Comparison of ENCODE assay signal across 24 cellular contexts in genomic region chr6:14826456-14826855, GRCh38.
A peak's percentile ranks its signal among the peaks of the same experiment; 100 is the strongest.
DNase-seq lines count a peak whose midpoint lies in the region; ATAC-seq, FAIRE-seq and TF ChIP-seq lines count a peak whose summit lies in the region.
"Had no signal": no experiment of that assay in that cellular context is flagged by ENCODE, and none has a peak within 500 bp of the region (broad histone marks: within the 10 kb centered on the region; RNA-seq: fewer than 3 reads in every experiment).

No MANE protein-coding gene starts in this region.

- no peak overlapping the region for H2AK5ac ChIP-seq in H1 (ENCODE audit: low read depth, low read length)

- no peak for TF ChIP-seq EP300 in H1 (IDR thresholded peaks at IDR 0.05; ENCODE audit: borderline replicate concordance in 1 of 2, low read depth in 2 of 2, low read length in 2 of 2)

- DNase-seq in NCI-H2107 treated with DMSO at 0.1 percent for 48 hours (lab: John Stamatoyannopoulos, UW; ENCODE audit: unreplicated experiment) (peak; percentile 19), NCI-H2107 (lab: John Stamatoyannopoulos, UW) (no peak), NOMO-1 (lab: John Stamatoyannopoulos, UW; ENCODE audit: unreplicated experiment in 2 of 2) (peak; percentile 90 to 91), H1 (ENCODE audit: low read depth in 1 of 2, low spot score in 2 of 2) (no peak), retinal pigment epithelial cell (ENCODE audit: low read depth) (peak; percentile 60)
- no peak for DNase-seq in naive thymus-derived CD4-positive, alpha-beta T cell
- DNase-seq in activated CD4-positive, alpha-beta memory T cell treated with anti-CD3 and anti-CD28 coated beads, Interleukin-2, amount 10 ng/mL, durations not matched to agents 7 days and 5 days = no peak
- DNase-seq: 8988T; CD4-positive, alpha-beta memory T cell; DMS153; GOT3; IMR-90; NCI-H1694; NCI-H2081; NCI-H774; PC-9; SHP77 treated with DMSO at 0.1 percent for 48 hours; SW 1271 had no signal

- H3K56ac ChIP-seq in H1 (replicated peaks; ENCODE audit: insufficient read length, low read depth, low read length) = no peak overlapping the region

- TF ChIP-seq CTCF in H1 (IDR thresholded peaks at IDR 0.05; ENCODE audit: control extremely low read depth in 1 of 3, insufficient read depth in 1 of 3, low read depth in 1 of 3, low read length in 3 of 3) = no peak
- TF ChIP-seq CTCF in retinal pigment epithelial cell (conservative IDR thresholded peaks at IDR 0.05; ENCODE audit: low read depth, low read length) = no peak

- ATAC-seq in naive thymus-derived CD4-positive, alpha-beta T cell = no peak
- ATAC-seq in GM19324 (IDR thresholded peaks at IDR 0.05; ENCODE audit: low FRiP score, unreplicated experiment) = no peak

- no peak overlapping the region for H3K4ac ChIP-seq in H1 (replicated peaks; ENCODE audit: insufficient read length, low read depth, low read length)

- no peaks in the 10 kb centered on the region for H3K36me3 ChIP-seq in H1 (ENCODE audit: control insufficient read depth in 2 of 4, insufficient read depth in 4 of 4, low read length in 3 of 4)
- no peaks in the 10 kb centered on the region for H3K36me3 ChIP-seq in naive thymus-derived CD4-positive, alpha-beta T cell (ENCODE audit: control insufficient read depth in 2 of 3, insufficient read depth in 3 of 3, low read length in 3 of 3)
- H3K36me3 ChIP-seq: BLaER1 treated with 17β-estradiol and CSF1 and Interleukin-3, amounts not matched to agents 10 nM and 100 nM had no signal

- peaks cover 5 to 27% (median 21%) of the 10 kb centered on the region in 4 experiments for H3K4me1 ChIP-seq in H1 (replicated peaks in 1 of 4; ENCODE audit: control insufficient read depth in 3 of 4, insufficient read depth in 4 of 4, low read length in 3 of 4)
- no peaks in the 10 kb centered on the region for H3K4me1 ChIP-seq in naive thymus-derived CD4-positive, alpha-beta T cell (ENCODE audit: control insufficient read depth in 2 of 2, insufficient read depth in 2 of 2, low read length in 2 of 2)

- H3K23me2 ChIP-seq in H1 (ENCODE audit: low read depth, low read length) = no peaks in the 10 kb centered on the region

- no peak overlapping the region for H2BK5ac ChIP-seq in H1 (ENCODE audit: low read depth, low read length)

- peaks cover 0 to 1% (median 0%) of the 10 kb centered on the region in 5 donors for H3K36me3 Mint-ChIP-seq in naive thymus-derived CD4-positive, alpha-beta T cell
- no peaks in the 10 kb centered on the region for H3K36me3 Mint-ChIP-seq in activated CD4-positive, alpha-beta memory T cell treated with anti-CD3 and anti-CD28 coated beads, Interleukin-2, amount 10 ng/mL, durations not matched to agents 7 days and 5 days (ENCODE audit: low read depth)
- H3K36me3 Mint-ChIP-seq: CD4-positive, alpha-beta memory T cell had no signal

- peaks cover 0 to 8% (median 0%) of the 10 kb centered on the region in 11 donors for H3K9me3 Mint-ChIP-seq in naive thymus-derived CD4-positive, alpha-beta T cell
- H3K9me3 Mint-ChIP-seq in activated CD4-positive, alpha-beta memory T cell treated with anti-CD3 and anti-CD28 coated beads, Interleukin-2, amount 10 ng/mL, durations not matched to agents 7 days and 5 days = peaks cover 3% of the 10 kb centered on the region
- H3K9me3 Mint-ChIP-seq: CD4-positive, alpha-beta memory T cell had no signal

- no peak overlapping the region; the same call in 1 of the 2 replicates for H2BK15ac ChIP-seq in H1 (ENCODE audit: low read length)

- H2BK120ac ChIP-seq in H1 (replicated peaks; ENCODE audit: low read depth, low read length) = no peak overlapping the region

- H3K27me3 ChIP-seq in H1 (replicated peaks in 1 of 4; ENCODE audit: control insufficient read depth in 3 of 4, extremely low read depth in 1 of 4, insufficient read depth in 3 of 4, low read length in 3 of 4) = peaks cover 0 to 2% (median 0%) of the 10 kb centered on the region in 4 experiments; a peak in 1 of 7 replicates
- H3K27me3 ChIP-seq in naive thymus-derived CD4-positive, alpha-beta T cell (ENCODE audit: control insufficient read depth in 2 of 2, insufficient read depth in 2 of 2, low read length in 2 of 2) = no peaks in the 10 kb centered on the region
- H3K27me3 ChIP-seq: BLaER1 treated with 17β-estradiol and CSF1 and Interleukin-3, amounts not matched to agents 10 nM and 100 nM had no signal

- H4K91ac ChIP-seq in H1 (replicated peaks; ENCODE audit: insufficient read length, low read length) = peak overlapping the region; percentile 17

- CTCF ChIA-PET in H1 (lab: Charles Lee; ENCODE audit: partially characterized antibody) = interaction anchor here (1.2 kb wide), 1 partner anchor 27 kb away, joined by 4 read pairs; no protein-coding TSS in a partner anchor
- CTCF ChIA-PET in naive thymus-derived CD4-positive, alpha-beta T cell (lab: Charles Lee) = no interaction called here
- CTCF ChIA-PET in activated CD4-positive, alpha-beta memory T cell treated with anti-CD3 and anti-CD28 coated beads, Interleukin-2, amount 10 ng/mL, durations not matched to agents 7 days and 5 days (lab: Charles Lee) = no interaction called here

- H3K14ac ChIP-seq in H1 (ENCODE audit: insufficient read length) = no peak overlapping the region

- H3K23ac ChIP-seq in H1 (ENCODE audit: insufficient read length) = no peak overlapping the region

- H3K27ac ChIP-seq in H1 (ENCODE audit: low read depth, low read length) = no peak overlapping the region
- no peak overlapping the region for H3K27ac ChIP-seq in naive thymus-derived CD4-positive, alpha-beta T cell (ENCODE audit: low read depth, low read length)
- H3K27ac ChIP-seq: BLaER1 treated with 17β-estradiol and CSF1 and Interleukin-3, amounts not matched to agents 10 nM and 100 nM; PC-9; RWPE1 had no signal

- no peak overlapping the region for H3K9ac ChIP-seq in H1 (replicated peaks in 1 of 4; ENCODE audit: extremely low read depth in 1 of 4, low read depth in 3 of 4, low read length in 3 of 4)
- H3K9ac ChIP-seq: BLaER1 treated with 17β-estradiol and CSF1 and Interleukin-3, amounts not matched to agents 10 nM and 100 nM had no signal

- H3K4me1 Mint-ChIP-seq in naive thymus-derived CD4-positive, alpha-beta T cell = peaks cover 0 to 8% (median 0%) of the 10 kb centered on the region in 7 donors
- no peaks in the 10 kb centered on the region for H3K4me1 Mint-ChIP-seq in activated CD4-positive, alpha-beta memory T cell treated with anti-CD3 and anti-CD28 coated beads, Interleukin-2, amount 10 ng/mL, durations not matched to agents 7 days and 5 days
- H3K4me1 Mint-ChIP-seq: CD4-positive, alpha-beta memory T cell had no signal

- H3K4me3 ChIP-seq in H1 (ENCODE audit: extremely low read depth in 1 of 4, insufficient read depth in 2 of 4, low read depth in 3 of 4, low read length in 4 of 4) (no peak overlapping the region), retinal pigment epithelial cell (ENCODE audit: low read length) (no peak overlapping the region)
- no peak overlapping the region for H3K4me3 ChIP-seq in naive thymus-derived CD4-positive, alpha-beta T cell (ENCODE audit: low read length)
- H3K4me3 ChIP-seq: BLaER1 treated with 17β-estradiol and CSF1 and Interleukin-3, amounts not matched to agents 10 nM and 100 nM; PC-9; SK-N-MC had no signal

- no peaks in the 10 kb centered on the region for H3K79me2 ChIP-seq in H1 (ENCODE audit: control insufficient read depth in 1 of 2, insufficient read depth in 2 of 2, low read length in 2 of 2)

- H4K8ac ChIP-seq in H1 (ENCODE audit: extremely low read depth, insufficient read depth, low read length) = no peak overlapping the region

- H2BK20ac ChIP-seq in H1 (ENCODE audit: low read length) = no peak overlapping the region

- H4K20me1 ChIP-seq in H1 (replicated peaks in 1 of 2; ENCODE audit: control insufficient read depth in 1 of 2, insufficient read depth in 2 of 2, low read length in 2 of 2) = no peaks in the 10 kb centered on the region
- H4K20me1 ChIP-seq: BLaER1 treated with 17β-estradiol and CSF1 and Interleukin-3, amounts not matched to agents 10 nM and 100 nM had no signal

- intact Hi-C loops in naive thymus-derived CD4-positive, alpha-beta T cell (cut with micrococcal nuclease) = no loop called here

- no peak overlapping the region for H3K27ac Mint-ChIP-seq in naive thymus-derived CD4-positive, alpha-beta T cell
- no peak overlapping the region for H3K27ac Mint-ChIP-seq in activated CD4-positive, alpha-beta memory T cell treated with anti-CD3 and anti-CD28 coated beads, Interleukin-2, amount 10 ng/mL, durations not matched to agents 7 days and 5 days

- H2AFZ ChIP-seq in H1 (ENCODE audit: low read length) = no peak overlapping the region
- H2AFZ ChIP-seq: PC-9 had no signal

- no peak for FAIRE-seq in H1 (lab: Jason Lieb, UNC)
- FAIRE-seq: G401.6, GM12892 had no signal

- no peak overlapping the region; the same call in 1 of the 2 replicates for H2BK12ac ChIP-seq in H1 (ENCODE audit: low read depth, low read length)

- no peak overlapping the region for H3K4me2 ChIP-seq in H1 (ENCODE audit: insufficient read depth in 1 of 2, low read depth in 2 of 2, low read length in 2 of 2)
- H3K4me2 ChIP-seq: PC-9 had no signal

- H3K79me1 ChIP-seq in H1 (ENCODE audit: low read depth, low read length) = peaks cover 2% of the 10 kb centered on the region

- POLR2A ChIA-PET in H1 (lab: Charles Lee; ENCODE audit: partially characterized antibody) = no interaction called here
- POLR2A ChIA-PET in naive thymus-derived CD4-positive, alpha-beta T cell (lab: Charles Lee) = no interaction called here
- POLR2A ChIA-PET in activated CD4-positive, alpha-beta memory T cell treated with anti-CD3 and anti-CD28 coated beads, Interleukin-2, amount 10 ng/mL, durations not matched to agents 7 days and 5 days (lab: Charles Lee) = no interaction called here

- no peak overlapping the region for H3K18ac ChIP-seq in H1 (ENCODE audit: extremely low read depth, low read length)

- WGBS in H1 (ENCODE audit: extremely low coverage in 1 of 2, insufficient coverage in 1 of 2, insufficient read length in 1 of 2, insufficient replicate concordance in 2 of 2, low coverage in 1 of 2, low lambda C conversion rate in 2 of 2, missing lambda C conversion rate in 1 of 2), 2 experiments = 87% methylated on average over 4 of the region's 4 CpGs; no CpG with 5 or more reads in 1 of the 2 experiments

- no peak overlapping the region for H4K5ac ChIP-seq in H1 (ENCODE audit: insufficient read length, low read depth, low read length)

- no peak overlapping the region for H3K4me3 Mint-ChIP-seq in naive thymus-derived CD4-positive, alpha-beta T cell
- H3K4me3 Mint-ChIP-seq in activated CD4-positive, alpha-beta memory T cell treated with anti-CD3 and anti-CD28 coated beads, Interleukin-2, amount 10 ng/mL, durations not matched to agents 7 days and 5 days = no peak overlapping the region
- H3K4me3 Mint-ChIP-seq: CD4-positive, alpha-beta memory T cell had no signal

- TF ChIP-seq RAD21 in H1 (IDR thresholded peaks at IDR 0.05 in 1 of 2, conservative IDR thresholded peaks at IDR 0.05 in 1 of 2; ENCODE audit: low read depth in 2 of 2, low read length in 2 of 2) = no peak

- H3K27me3 Mint-ChIP-seq in naive thymus-derived CD4-positive, alpha-beta T cell = peaks cover 0 to 5% (median 0%) of the 10 kb centered on the region in 5 donors
- H3K27me3 Mint-ChIP-seq in activated CD4-positive, alpha-beta memory T cell treated with anti-CD3 and anti-CD28 coated beads, Interleukin-2, amount 10 ng/mL, durations not matched to agents 7 days and 5 days = no peaks in the 10 kb centered on the region

- no peak for TF ChIP-seq POLR2A in H1 (IDR thresholded peaks at IDR 0.05; ENCODE audit: control extremely low read depth in 1 of 2, low read depth in 2 of 2, low read length in 2 of 2)

- H3K9me3 ChIP-seq in H1 (ENCODE audit: insufficient read depth in 2 of 2, low read depth in 1 of 2, low read length in 1 of 2) = no peaks in the 10 kb centered on the region
- no peaks in the 10 kb centered on the region for H3K9me3 ChIP-seq in naive thymus-derived CD4-positive, alpha-beta T cell (ENCODE audit: control insufficient read depth in 2 of 3, low read length in 3 of 3)

Comparison
In these comparisons a context has a peak if more than half of its experiments do, and no peak if none do; other contexts are left out.
1. DNase-seq: peak in NCI-H2107 treated with DMSO at 0.1 percent for 48 hours (single experiment), NOMO-1 (2 of 2) and retinal pigment epithelial cell (single experiment); none in NCI-H2107 (single experiment), H1 (0 of 2), naive thymus-derived CD4-positive, alpha-beta T cell (0 of 9) and activated CD4-positive, alpha-beta memory T cell treated with anti-CD3 and anti-CD28 coated beads, Interleukin-2, amount 10 ng/mL, durations not matched to agents 7 days and 5 days (single experiment).